Comparison of ENCODE assay signal across 21 cellular contexts in genomic region chr11:19698493-19699292, GRCh38. TPM values are rescaled to one million over a fixed set of nuclear protein-coding genes. Genes with fewer than 3 reads are reported as not detected.
DNase-seq lines count a peak whose midpoint lies in the region; ATAC-seq, FAIRE-seq and TF ChIP-seq lines count a peak whose summit lies in the region.
"Had no signal": no experiment of that assay in that cellular context is flagged by ENCODE, and none has a peak within 500 bp of the region (broad histone marks: within the 10 kb centered on the region; RNA-seq: fewer than 3 reads in every experiment).

No MANE protein-coding gene starts in this region.

- H3K4me1 ChIP-seq in GM23248 (ENCODE audit: insufficient read depth) = peaks cover 15% of the 10 kb centered on the region
- H3K4me1 ChIP-seq in heart right ventricle = peaks cover 0 to 52% (median 45%) of the 10 kb centered on the region in 9 donors
- no peaks in the 10 kb centered on the region for H3K4me1 ChIP-seq in A673 (ENCODE audit: insufficient read depth, low read length, poor library complexity, severe bottlenecking)
- H3K4me1 ChIP-seq: BLaER1 treated with 17β-estradiol and CSF1 and Interleukin-3, amounts not matched to agents 10 nM and 100 nM had no signal

- no peaks in the 10 kb centered on the region for H3K79me2 ChIP-seq in GM23248 (ENCODE audit: insufficient read depth)

- DNase-seq in GM23248 (peak; percentile 93), bronchial epithelial cell (ENCODE audit: low read depth) (peak; percentile 86), heart right ventricle (peak; percentile 50 to 79), skeletal muscle cell (ENCODE audit: low read depth) (peak; percentile 83), A673 (ENCODE audit: low spot score) (no peak), ureter (ENCODE audit: low spot score) (no peak)
- DNase-seq: activated CD4-positive, alpha-beta T cell treated with anti-CD3 and anti-CD28 coated beads, Interleukin-2, amount 50 U/mL, for 48 hours; activated naive CD8-positive, alpha-beta T cell treated with anti-CD3 and anti-CD28 coated beads, Interleukin-2, amount 50 U/mL, for 24 hours; activated T-cell treated with anti-CD3 and anti-CD28 coated beads, Interleukin-2, amount 50 U/mL, for 48 hours; DMS79; mesendoderm; NCI-H2171; NK-92 treated with Interleukin-12 subunit alpha and Interleukin-12 subunit beta, amount 100 ng/mL, for 24 hours; occipital lobe; stimulated activated CD4-positive, alpha-beta T cell treated with anti-CD3 and anti-CD28 coated beads, Interleukin-15, amount 100 ng/mL, for 24 hours had no signal

- no peaks in the 10 kb centered on the region for H3K36me3 ChIP-seq in GM23248 (ENCODE audit: low read depth)
- no peaks in the 10 kb centered on the region for H3K36me3 ChIP-seq in bronchial epithelial cell (ENCODE audit: control insufficient read depth, insufficient read depth, low read length)
- no peaks in the 10 kb centered on the region for H3K36me3 ChIP-seq in heart right ventricle
- H3K36me3 ChIP-seq in A673 (ENCODE audit: insufficient read depth, low read length, poor library complexity, severe bottlenecking) = no peaks in the 10 kb centered on the region
- H3K36me3 ChIP-seq: BLaER1 treated with 17β-estradiol and CSF1 and Interleukin-3, amounts not matched to agents 10 nM and 100 nM; SJSA1 had no signal

- POLR2A ChIA-PET in A673 (lab: Charles Lee; ENCODE audit: low non-redundant PET) = no interaction called here

- peak; percentile 98 for FAIRE-seq in bronchial epithelial cell (lab: Jason Lieb, UNC)
- FAIRE-seq: colon, TTC549 had no signal

- H3K27ac ChIP-seq in GM23248 (peak overlapping the region; percentile 11; the same call in 1 of the 2 replicates), heart right ventricle (peak overlapping the region in 9 of 10 donors; percentile 39 to 79 (median 64)), A673 (ENCODE audit: low read depth, low read length, poor library complexity, severe bottlenecking) (no peak overlapping the region)
- H3K27ac ChIP-seq: BLaER1 treated with 17β-estradiol and CSF1 and Interleukin-3, amounts not matched to agents 10 nM and 100 nM; SJSA1 had no signal

- peak overlapping the region; percentile 13 for H3K4me2 ChIP-seq in GM23248 (ENCODE audit: unreplicated experiment)
- H3K4me2 ChIP-seq: BLaER1 treated with 17β-estradiol and CSF1 and Interleukin-3, amounts not matched to agents 10 nM and 100 nM had no signal

- no peaks in the 10 kb centered on the region for H4K20me1 ChIP-seq in GM23248 (ENCODE audit: insufficient read depth)
- H4K20me1 ChIP-seq: BLaER1 treated with 17β-estradiol and CSF1 and Interleukin-3, amounts not matched to agents 10 nM and 100 nM had no signal

- H3K9ac ChIP-seq in GM23248 = peak overlapping the region; percentile 22; the same call in 1 of the 2 replicates
- H3K9ac ChIP-seq: BLaER1 treated with 17β-estradiol and CSF1 and Interleukin-3, amounts not matched to agents 10 nM and 100 nM had no signal

- intact Hi-C loops in heart right ventricle (cut with DNase I) (no loop called here), A673 (cut with micrococcal nuclease; ENCODE audit: unreplicated experiment) (no loop called here)

- H3K9me2 ChIP-seq in GM23248 (ENCODE audit: insufficient read depth) = no peaks in the 10 kb centered on the region

- H3K4me3 ChIP-seq in GM23248 (no peak overlapping the region), bronchial epithelial cell (ENCODE audit: low read depth, low read length) (no peak overlapping the region), heart right ventricle (no peak overlapping the region), skeletal muscle cell (ENCODE audit: low read depth, low read length) (no peak overlapping the region), A673 (ENCODE audit: low read depth, low read length, poor library complexity, severe bottlenecking) (no peak overlapping the region)
- H3K4me3 ChIP-seq: BLaER1 treated with 17β-estradiol and CSF1 and Interleukin-3, amounts not matched to agents 10 nM and 100 nM; SJSA1 had no signal

- CTCF ChIA-PET in A673 (lab: Charles Lee) = no interaction called here

- no peaks in the 10 kb centered on the region for H3K9me3 ChIP-seq in GM23248 (ENCODE audit: low read depth)
- H3K9me3 ChIP-seq in heart right ventricle = peaks cover 0 to 3% (median 0%) of the 10 kb centered on the region in 11 donors
- no peaks in the 10 kb centered on the region for H3K9me3 ChIP-seq in A673 (ENCODE audit: low read depth, low read length, poor library complexity, severe bottlenecking)
- H3K9me3 ChIP-seq: BLaER1 treated with 17β-estradiol and CSF1 and Interleukin-3, amounts not matched to agents 10 nM and 100 nM; SJSA1 had no signal

- BruUV-seq in A673 (replicated peaks; lab: Mats Ljungman, UMichigan) = no TSS peak

- TF ChIP-seq CTCF in bronchial epithelial cell (IDR thresholded peaks at IDR 0.05; ENCODE audit: insufficient read depth, low read length, severe bottlenecking) (no peak), heart right ventricle (IDR thresholded peaks at IDR 0.05) (no peak), A673 (conservative IDR thresholded peaks at IDR 0.05; ENCODE audit: low read depth, low read length) (no peak)

- no peak overlapping the region for H2AFZ ChIP-seq in GM23248

- 0 out of 2 replicates have a peak, but pooled peaks cover 3% of the 10 kb centered on the region for H3F3A ChIP-seq in GM23248 (ENCODE audit: insufficient read depth)

- H3K27me3 ChIP-seq in GM23248 (replicated peaks; ENCODE audit: insufficient read depth) = no peaks in the 10 kb centered on the region
- peaks cover 1% of the 10 kb centered on the region for H3K27me3 ChIP-seq in bronchial epithelial cell (ENCODE audit: control insufficient read depth, insufficient read depth, low read length)
- no peaks in the 10 kb centered on the region for H3K27me3 ChIP-seq in heart right ventricle
- H3K27me3 ChIP-seq in A673 (replicated peaks; ENCODE audit: insufficient read depth, low read depth, low read length, poor library complexity) = no peaks in the 10 kb centered on the region
- H3K27me3 ChIP-seq: BLaER1 treated with 17β-estradiol and CSF1 and Interleukin-3, amounts not matched to agents 10 nM and 100 nM; SJSA1 had no signal

- 27 to 35% methylated on average over 8 of the region's 8 CpGs for WGBS in GM23248 (ENCODE audit: low coverage in 1 of 2, low lambda C conversion rate in 2 of 2, missing lambda C conversion rate in 2 of 2), 2 experiments
- WGBS in heart right ventricle, 2 donors = 38 to 58% methylated on average over 8 of the region's 8 CpGs

- in situ Hi-C loops in GM23248 (cut with MboI) = no loop called here

- ATAC-seq in heart right ventricle = peak; percentile 79 to 91 (median 87)
- no peak for ATAC-seq in GM18858 (IDR thresholded peaks at IDR 0.05; ENCODE audit: unreplicated experiment)
- no peak for ATAC-seq in HG03460 (IDR thresholded peaks at IDR 0.05; ENCODE audit: unreplicated experiment)
- ATAC-seq: activated naive CD8-positive, alpha-beta T cell treated with anti-CD3 and anti-CD28 coated beads, Interleukin-2, amount 50 U/mL, for 24 hours had no signal

RNA-seq across cellular contexts. Expression of gene NAV2, which starts 13.9 kb away (rescaled TPM):
- total RNA-seq in GM23248 (2014; rRNA removed; shearing (Covaris generic)) = 11.9 and 12.0 TPM in 2 replicates
- polyA plus RNA-seq in GM23248 (2016; fragmentation: Nextera tagmentation; extraction: Ambion mirVana) (4.1 and 5.7 TPM in 2 replicates), heart right ventricle (1 to 10 TPM; 6.9 to 9.1 TPM)
- total RNA-seq in bronchial epithelial cell (11.1 and 14.1 TPM in 2 replicates), heart right ventricle (10 to 100 TPM; 11.3 to 34.7 (median 23.7) TPM), A673 (2021) (0.07 TPM in 1 of 2 replicates, not detected in the other), ureter (47.3 TPM)

Comparison
In these comparisons a context has a peak if more than half of its experiments do, and no peak if none do; other contexts are left out.
1. DNase-seq: peak in GM23248 (single experiment), bronchial epithelial cell (single experiment), heart right ventricle (2 of 2) and skeletal muscle cell (single experiment); none in A673 (single experiment) and ureter (single experiment).
2. ATAC-seq: peak in heart right ventricle (8 of 8); none in GM18858 (single experiment) and HG03460 (single experiment).
3. RNA of gene NAV2, which starts 13.9 kb away (total RNA-seq): 47.3 TPM in ureter (single experiment), 11.3 to 34.7 TPM in heart right ventricle, 11.9 to 12.0 TPM in GM23248 and 11.1 to 14.1 TPM in bronchial epithelial cell; 0.07 TPM in A673; every median in the first group is over 10 times any median in the second.